In genomic region chr3:179653106-179653776, GRCh38 we compare ENCODE assay signal across 8 cellular contexts. TPM values are rescaled to one million over a fixed set of nuclear protein-coding genes. Genes with fewer than 3 reads are reported as not detected.
A peak's percentile ranks its signal among the peaks of the same experiment; 100 is the strongest.
DNase-seq lines count a peak whose midpoint lies in the region; ATAC-seq, FAIRE-seq and TF ChIP-seq lines count a peak whose summit lies in the region.

No MANE protein-coding gene starts in this region.

- DNase-seq in AG08395 (ENCODE audit: low spot score) (peak; percentile 73), NCI-H2171 (lab: John Stamatoyannopoulos, UW) (peak; percentile 67), kidney (peak; percentile 91)
- peak; percentile 16 to 36 (median 27) for DNase-seq in activated CD4-positive, CD25-positive, alpha-beta regulatory T cell (lab: John Stamatoyannopoulos, UW)
- peak; percentile 63 for DNase-seq in central memory CD4-positive, alpha-beta T cell
- DNase-seq in stimulated activated CD4-positive, alpha-beta T cell treated with anti-CD3 and anti-CD28 coated beads, Interleukin-15, amount 100 ng/mL, for 1 hour (ENCODE audit: low read depth in 1 of 2, low spot score in 1 of 2): peak; percentile 30 to 49

- no peak for FAIRE-seq in kidney (lab: Jason Lieb, UNC)

- H3K4me1 ChIP-seq in kidney (ENCODE audit: control insufficient read depth in 1 of 2, insufficient read depth in 1 of 2, low read depth in 1 of 2, low read length in 2 of 2): peaks cover 0 to 2% of the 10 kb centered on the region in 2 donors

- intact Hi-C loops in kidney (cut with DNase I): no loop called here

- peak overlapping the region; percentile 75 to 91 for H3K27ac ChIP-seq in kidney (ENCODE audit: low read depth in 2 of 2, low read length in 2 of 2)

- no peaks in the 10 kb centered on the region for H3K9me3 ChIP-seq in kidney (ENCODE audit: control insufficient read depth in 1 of 2, low read length in 2 of 2)

- ATAC-seq in GM18861 (IDR thresholded peaks at IDR 0.05; ENCODE audit: unreplicated experiment): peak; percentile 37
- ATAC-seq in HG03066 (IDR thresholded peaks at IDR 0.05; ENCODE audit: low read depth, unreplicated experiment): peak; percentile 62

- H3K36me3 ChIP-seq in kidney (ENCODE audit: control insufficient read depth in 1 of 2, insufficient read depth in 2 of 2, low read length in 2 of 2): no peaks in the 10 kb centered on the region

- no peak for TF ChIP-seq CTCF in kidney (IDR thresholded peaks at IDR 0.05; ENCODE audit: borderline replicate concordance, extremely low read depth, insufficient read depth)

- peak overlapping the region; percentile 79 to 84 for H3K4me3 ChIP-seq in kidney (ENCODE audit: low read length in 2 of 2)

- H3K9ac ChIP-seq in kidney (ENCODE audit: low read length in 2 of 2): peak overlapping the region; percentile 69 to 82

RNA-seq across cellular contexts. Expression of gene USP13, which starts 0.4 kb away (rescaled TPM):
- 9.0 TPM for total RNA-seq in kidney
- 3.0 TPM for polyA plus RNA-seq in kidney (ENCODE audit: insufficient read depth, low read depth, low replicate concordance)

RNA-seq across cellular contexts. Expression of gene NDUFB5, which starts 48.6 kb away (rescaled TPM):
- total RNA-seq in kidney: 102 TPM
- 290 TPM for polyA plus RNA-seq in kidney (ENCODE audit: insufficient read depth, low read depth, low replicate concordance)

RNA-seq across cellular contexts. Expression of gene MRPL47, which starts 48.8 kb away (rescaled TPM):
- total RNA-seq in kidney: 26.2 TPM
- polyA plus RNA-seq in kidney (ENCODE audit: insufficient read depth, low read depth, low replicate concordance): 86.2 TPM

Comparison
In these comparisons a context has a peak if more than half of its experiments do, and no peak if none do; other contexts are left out.
1. Peak in every context shown above with its lines: DNase-seq, ATAC-seq, H3K4me3 ChIP-seq and H3K27ac ChIP-seq.
2. DNase-seq: peak in every context shown above with its lines; median percentile 91 in kidney; 73 in AG08395; 67 in NCI-H2171; 63 in central memory CD4-positive, alpha-beta T cell; 40 in stimulated activated CD4-positive, alpha-beta T cell treated with anti-CD3 and anti-CD28 coated beads, Interleukin-15, amount 100 ng/mL, for 1 hour; 27 in activated CD4-positive, CD25-positive, alpha-beta regulatory T cell.